ENCODE assay signal across 11 cellular contexts in genomic region chr12:131091976-131092691, GRCh38.
DNase-seq lines count a peak whose midpoint lies in the region; ATAC-seq and TF ChIP-seq lines count a peak whose summit lies in the region.
"Had no signal": no experiment of that assay in that cellular context is flagged by ENCODE, and none has a peak within 500 bp of the region (broad histone marks: within the 10 kb centered on the region; RNA-seq: fewer than 3 reads in every experiment).

No MANE protein-coding gene starts in this region.

- POLR2A ChIA-PET in PC-3 (lab: Charles Lee; ENCODE audit: unreplicated experiment): no interaction called here

- H3K27me3 Mint-ChIP-seq in Calu3 (ENCODE audit: unreplicated experiment): peaks cover 48% of the 10 kb centered on the region
- H3K27me3 Mint-ChIP-seq: CD4-positive, CD25-positive, alpha-beta regulatory T cell had no signal

- H3K27me3 ChIP-seq in PC-3 (ENCODE audit: low read length): peaks cover 50% of the 10 kb centered on the region
- H3K27me3 ChIP-seq: stomach had no signal

- DNase-seq in Calu3 (no peak), coronary artery (ENCODE audit: low spot score) (peak; percentile 69), posterior vena cava (ENCODE audit: low spot score) (peak; percentile 67), NCI-H510A (lab: John Stamatoyannopoulos, UW) (no peak), putamen (ENCODE audit: low spot score) (no peak), cortex of kidney (lab: John Stamatoyannopoulos, UW) (no peak), PC-3 (no peak)
- DNase-seq: EL, stomach had no signal

- ATAC-seq in GM21723 (IDR thresholded peaks at IDR 0.05; ENCODE audit: unreplicated experiment) (peak; percentile 6), PC-3 (no peak)

- intact Hi-C loops in Calu3 (cut with micrococcal nuclease; ENCODE audit: unreplicated experiment) (no loop called here), posterior vena cava (cut with DNase I) (loop anchor here in 1 of 2 donors (5.0 kb wide), 1 partner anchor 640 kb away; no protein-coding TSS in a partner anchor), PC-3 (cut with micrococcal nuclease) (no loop called here)

- H3K4me3 Mint-ChIP-seq in Calu3 (ENCODE audit: low read depth, unreplicated experiment): no peak overlapping the region

- H3K79me2 ChIP-seq in PC-3 (ENCODE audit: low read length): no peaks in the 10 kb centered on the region

- H3K27ac Mint-ChIP-seq in Calu3 (ENCODE audit: unreplicated experiment): no peak overlapping the region

- H4K20me1 ChIP-seq in PC-3 (ENCODE audit: low read length): no peaks in the 10 kb centered on the region

- H3K4me2 ChIP-seq in PC-3 (ENCODE audit: low read length): no peak overlapping the region

- no peaks in the 10 kb centered on the region for H3K9me3 ChIP-seq in PC-3 (ENCODE audit: low read length)
- H3K9me3 ChIP-seq: stomach had no signal

- no peak overlapping the region for H3K9ac ChIP-seq in PC-3 (ENCODE audit: low read length)

- H3K36me3 ChIP-seq in PC-3 (ENCODE audit: low read depth, low read length): no peaks in the 10 kb centered on the region
- H3K36me3 ChIP-seq: stomach had no signal

- no peaks in the 10 kb centered on the region for H3K9me2 ChIP-seq in PC-3 (replicated peaks; ENCODE audit: low read length)

- no peaks in the 10 kb centered on the region for H3K36me3 Mint-ChIP-seq in Calu3 (ENCODE audit: insufficient read depth, unreplicated experiment)
- H3K36me3 Mint-ChIP-seq: CD4-positive, CD25-positive, alpha-beta regulatory T cell had no signal

- BruUV-seq in Calu3 (replicated peaks; lab: Mats Ljungman, UMichigan) (no TSS peak), PC-3 (replicated peaks; lab: Mats Ljungman, UMichigan) (no TSS peak)

- peak; percentile 9 for TF ChIP-seq CTCF in Calu3 (IDR thresholded peaks at IDR 0.05; ENCODE audit: unreplicated experiment)
- no peak for TF ChIP-seq CTCF in coronary artery (IDR thresholded peaks at IDR 0.05)
- no peak for TF ChIP-seq CTCF in PC-3 (conservative IDR thresholded peaks at IDR 0.05; ENCODE audit: low read depth, low read length)

- H3K9me3 Mint-ChIP-seq in Calu3 (ENCODE audit: low read depth, unreplicated experiment): no peaks in the 10 kb centered on the region
- H3K9me3 Mint-ChIP-seq: CD4-positive, CD25-positive, alpha-beta regulatory T cell had no signal

- no peak overlapping the region for H2AFZ ChIP-seq in PC-3 (ENCODE audit: low read length)

- no peaks in the 10 kb centered on the region for H3K4me1 Mint-ChIP-seq in Calu3 (ENCODE audit: low read depth, unreplicated experiment)

- H3F3A ChIP-seq in PC-3 (ENCODE audit: low read length, unreplicated experiment): no peaks in the 10 kb centered on the region

- H3K4me1 ChIP-seq in PC-3 (ENCODE audit: insufficient read depth, low read length): peaks cover 9% of the 10 kb centered on the region

- H3K4me3 ChIP-seq in coronary artery (no peak overlapping the region), PC-3 (ENCODE audit: low read length) (no peak overlapping the region)
- H3K4me3 ChIP-seq: stomach had no signal

- CTCF ChIA-PET in Calu3 (lab: Charles Lee): no interaction called here
- CTCF ChIA-PET in PC-3 (lab: Charles Lee): no interaction called here

- H3K27ac ChIP-seq in coronary artery: no peak overlapping the region
- H3K27ac ChIP-seq in PC-3 (ENCODE audit: low read length): no peak overlapping the region
- H3K27ac ChIP-seq: stomach had no signal

Comparison
In these comparisons a context has a peak if more than half of its experiments do, and no peak if none do; other contexts are left out.
1. DNase-seq: peak in coronary artery (single experiment) and posterior vena cava (single experiment); none in Calu3 (single experiment), NCI-H510A (single experiment), putamen (single experiment), cortex of kidney (single experiment) and PC-3 (single experiment).